Comparison of ENCODE assay signal across 19 cellular contexts in genomic region chr12:83388551-83388950, GRCh38.
"Had no signal": no experiment of that assay in that cellular context is flagged by ENCODE, and none has a peak within 500 bp of the region (broad histone marks: within the 10 kb centered on the region; RNA-seq: fewer than 3 reads in every experiment).

No MANE protein-coding gene starts in this region.

- H3K36me3 Mint-ChIP-seq: immature natural killer cell had no signal

- DNase-seq: activated CD4-positive, alpha-beta T cell treated with anti-CD3 and anti-CD28 coated beads, Interleukin-2, amount 50 U/mL, for 1 hour; activated naive CD8-positive, alpha-beta T cell treated with anti-CD3 and anti-CD28 coated beads, Interleukin-2, amount 50 U/mL, for 24 hours; activated T-cell treated with anti-CD3 and anti-CD28 coated beads for 4 hours; cerebellar nuclear complex; effector memory CD4-positive, alpha-beta T cell; immature natural killer cell; occipital lobe; stimulated activated CD4-positive, alpha-beta T cell treated with anti-CD3 and anti-CD28 coated beads, Interleukin-4, amount 100 ng/mL, for 24 hours; stimulated activated naive CD4-positive, alpha-beta T cell; uterus had no signal

- H3K4me3 ChIP-seq: ascending aorta, breast epithelium, right atrium auricular region, tibial nerve, uterus had no signal

- H3K4me1 Mint-ChIP-seq: activated naive CD8-positive, alpha-beta T cell treated with anti-CD3 and anti-CD28 coated beads, Interleukin-2, amount 50 U/mL, for 24 hours; immature natural killer cell had no signal

- H3K27ac Mint-ChIP-seq: activated naive CD4-positive, alpha-beta T cell treated with anti-CD3 and anti-CD28 coated beads for 36 hours; activated naive CD8-positive, alpha-beta T cell treated with anti-CD3 and anti-CD28 coated beads, Interleukin-2, amount 50 U/mL, for 24 hours; dendritic cell treated with granulocyte-macrophage colony-stimulating factor and Interleukin-4, amounts not matched to agents 40 ng/mL and 50 ng/mL, for 4 days; nephron; progenitor cell of endocrine pancreas had no signal

- H3K9me3 Mint-ChIP-seq: dendritic cell treated with granulocyte-macrophage colony-stimulating factor and Interleukin-4, amounts not matched to agents 40 ng/mL and 50 ng/mL, for 4 days; nephron had no signal

- H3K4me3 Mint-ChIP-seq: activated naive CD4-positive, alpha-beta T cell treated with anti-CD3 and anti-CD28 coated beads for 36 hours; activated naive CD8-positive, alpha-beta T cell treated with anti-CD3 and anti-CD28 coated beads, Interleukin-2, amount 50 U/mL, for 24 hours; dendritic cell treated with granulocyte-macrophage colony-stimulating factor and Interleukin-4, amounts not matched to agents 40 ng/mL and 50 ng/mL, for 4 days; immature natural killer cell; nephron had no signal

- ATAC-seq: activated CD4-positive, CD25-positive, alpha-beta regulatory T cell treated with anti-CD3 and anti-CD28 coated beads, Interleukin-2, amount 50 U/mL, for 24 hours; activated naive CD8-positive, alpha-beta T cell treated with anti-CD3 and anti-CD28 coated beads, Interleukin-2, amount 50 U/mL, for 24 hours had no signal

- H3K27me3 Mint-ChIP-seq: activated naive CD8-positive, alpha-beta T cell treated with anti-CD3 and anti-CD28 coated beads, Interleukin-2, amount 50 U/mL, for 24 hours; dendritic cell treated with granulocyte-macrophage colony-stimulating factor and Interleukin-4, amounts not matched to agents 40 ng/mL and 50 ng/mL, for 4 days had no signal
